2 cellular contexts compared by ENCODE assay signal in the genomic region with DNA sequence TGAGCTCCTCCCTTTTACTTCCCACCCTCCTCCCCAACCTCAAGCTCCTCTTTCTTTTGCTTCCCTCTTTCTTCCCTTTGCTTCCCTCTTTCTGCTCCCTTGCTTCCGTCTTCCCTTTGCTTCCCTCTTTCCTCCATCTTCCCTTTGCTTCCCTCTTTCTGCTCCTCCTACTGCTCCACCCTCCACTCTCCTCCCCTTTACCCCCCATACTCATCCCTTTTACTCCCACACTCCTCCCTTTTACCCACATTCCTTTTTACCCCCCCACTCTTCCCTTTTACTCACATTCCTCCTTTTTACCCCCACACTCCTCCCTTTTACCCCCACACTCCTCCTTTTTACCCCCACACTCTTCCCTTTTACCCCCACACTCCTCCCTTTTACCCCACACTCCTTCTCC.
TF ChIP-seq lines count a peak whose summit lies in the region.

No MANE protein-coding gene starts in this region.

TF ChIP-seq in HEK293, 187 proteins besides CTCF, POLR2A, EP300 and RAD21 (continued from another document):
- TF ChIP-seq, protein P1, sequence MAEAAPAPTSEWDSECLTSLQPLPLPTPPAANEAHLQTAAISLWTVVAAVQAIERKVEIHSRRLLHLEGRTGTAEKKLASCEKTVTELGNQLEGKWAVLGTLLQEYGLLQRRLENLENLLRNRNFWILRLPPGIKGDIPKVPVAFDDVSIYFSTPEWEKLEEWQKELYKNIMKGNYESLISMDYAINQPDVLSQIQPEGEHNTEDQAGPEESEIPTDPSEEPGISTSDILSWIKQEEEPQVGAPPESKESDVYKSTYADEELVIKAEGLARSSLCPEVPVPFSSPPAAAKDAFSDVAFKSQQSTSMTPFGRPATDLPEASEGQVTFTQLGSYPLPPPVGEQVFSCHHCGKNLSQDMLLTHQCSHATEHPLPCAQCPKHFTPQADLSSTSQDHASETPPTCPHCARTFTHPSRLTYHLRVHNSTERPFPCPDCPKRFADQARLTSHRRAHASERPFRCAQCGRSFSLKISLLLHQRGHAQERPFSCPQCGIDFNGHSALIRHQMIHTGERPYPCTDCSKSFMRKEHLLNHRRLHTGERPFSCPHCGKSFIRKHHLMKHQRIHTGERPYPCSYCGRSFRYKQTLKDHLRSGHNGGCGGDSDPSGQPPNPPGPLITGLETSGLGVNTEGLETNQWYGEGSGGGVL (tag by site-specific recombination; IDR thresholded peaks at IDR 0.05), result peak; percentile 36
- peak; percentile 70; the same call in 1 of the 2 replicates for TF ChIP-seq ZNF514 (tag by site-specific recombination; IDR thresholded peaks at IDR 0.05)
- TF ChIP-seq ZNF366 (tag by site-specific recombination; conservative IDR thresholded peaks at IDR 0.05), result peak; percentile 57; the same call in 1 of the 2 replicates
- TF ChIP-seq ZBTB11 (tag by site-specific recombination; conservative IDR thresholded peaks at IDR 0.05; ENCODE audit: low read depth), result 0 out of 2 replicates have a peak, but pooled peaks have one; percentile 15
- TF ChIP-seq PRDM1 (tag by site-specific recombination; IDR thresholded peaks at IDR 0.05), result peak; percentile 49; the same call in 1 of the 2 replicates
- no peak for TF ChIP-seq ZBTB10 (tag by site-specific recombination; IDR thresholded peaks at IDR 0.05)
- no peak for TF ChIP-seq ZNF37A (tag by site-specific recombination; IDR thresholded peaks at IDR 0.05)
- TF ChIP-seq EGR2 (tag by site-specific recombination; IDR thresholded peaks at IDR 0.05; ENCODE audit: low read depth), result peak; percentile 94
- TF ChIP-seq ZNF114 (tag by site-specific recombination; IDR thresholded peaks at IDR 0.05), result no peak

TF ChIP-seq in K562, 482 proteins besides CTCF, POLR2A, EP300 and RAD21 (continued from another document):
- TF ChIP-seq, protein P2, sequence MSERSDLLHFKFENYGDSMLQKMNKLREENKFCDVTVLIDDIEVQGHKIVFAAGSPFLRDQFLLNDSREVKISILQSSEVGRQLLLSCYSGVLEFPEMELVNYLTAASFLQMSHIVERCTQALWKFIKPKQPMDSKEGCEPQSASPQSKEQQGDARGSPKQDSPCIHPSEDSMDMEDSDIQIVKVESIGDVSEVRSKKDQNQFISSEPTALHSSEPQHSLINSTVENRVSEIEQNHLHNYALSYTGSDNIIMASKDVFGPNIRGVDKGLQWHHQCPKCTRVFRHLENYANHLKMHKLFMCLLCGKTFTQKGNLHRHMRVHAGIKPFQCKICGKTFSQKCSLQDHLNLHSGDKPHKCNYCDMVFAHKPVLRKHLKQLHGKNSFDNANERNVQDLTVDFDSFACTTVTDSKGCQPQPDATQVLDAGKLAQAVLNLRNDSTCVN (CRISPR knock-in tag; IDR thresholded peaks at IDR 0.05), result 0 out of 2 replicates have a peak, but pooled peaks have one; percentile 12
